Comparison of ENCODE assay signal across 1 cellular context in the genomic region with DNA sequence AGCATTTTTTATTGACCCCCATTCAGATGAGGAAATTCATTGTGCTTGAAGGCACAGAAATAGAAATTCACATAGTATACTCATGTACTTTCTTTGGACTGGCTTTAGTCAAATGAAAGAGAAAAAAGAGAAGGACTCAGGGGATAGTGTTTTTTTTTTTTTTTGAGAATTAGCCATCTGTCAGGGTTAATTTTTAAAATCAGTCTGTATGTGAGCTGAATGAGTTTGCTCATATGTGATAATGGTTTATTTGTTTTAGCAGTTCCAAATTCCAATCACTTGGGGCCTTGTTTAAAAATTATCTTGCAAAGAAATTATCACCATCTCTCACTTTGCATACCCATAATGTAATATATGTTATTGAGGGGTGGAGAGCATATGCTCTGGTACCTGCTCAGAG.
TF ChIP-seq lines count a peak whose summit lies in the region.

No MANE protein-coding gene starts in this region.

TF ChIP-seq in HEK293, 187 proteins besides CTCF, POLR2A, EP300 and RAD21 (continued from another document):
- TF ChIP-seq, protein P1, sequence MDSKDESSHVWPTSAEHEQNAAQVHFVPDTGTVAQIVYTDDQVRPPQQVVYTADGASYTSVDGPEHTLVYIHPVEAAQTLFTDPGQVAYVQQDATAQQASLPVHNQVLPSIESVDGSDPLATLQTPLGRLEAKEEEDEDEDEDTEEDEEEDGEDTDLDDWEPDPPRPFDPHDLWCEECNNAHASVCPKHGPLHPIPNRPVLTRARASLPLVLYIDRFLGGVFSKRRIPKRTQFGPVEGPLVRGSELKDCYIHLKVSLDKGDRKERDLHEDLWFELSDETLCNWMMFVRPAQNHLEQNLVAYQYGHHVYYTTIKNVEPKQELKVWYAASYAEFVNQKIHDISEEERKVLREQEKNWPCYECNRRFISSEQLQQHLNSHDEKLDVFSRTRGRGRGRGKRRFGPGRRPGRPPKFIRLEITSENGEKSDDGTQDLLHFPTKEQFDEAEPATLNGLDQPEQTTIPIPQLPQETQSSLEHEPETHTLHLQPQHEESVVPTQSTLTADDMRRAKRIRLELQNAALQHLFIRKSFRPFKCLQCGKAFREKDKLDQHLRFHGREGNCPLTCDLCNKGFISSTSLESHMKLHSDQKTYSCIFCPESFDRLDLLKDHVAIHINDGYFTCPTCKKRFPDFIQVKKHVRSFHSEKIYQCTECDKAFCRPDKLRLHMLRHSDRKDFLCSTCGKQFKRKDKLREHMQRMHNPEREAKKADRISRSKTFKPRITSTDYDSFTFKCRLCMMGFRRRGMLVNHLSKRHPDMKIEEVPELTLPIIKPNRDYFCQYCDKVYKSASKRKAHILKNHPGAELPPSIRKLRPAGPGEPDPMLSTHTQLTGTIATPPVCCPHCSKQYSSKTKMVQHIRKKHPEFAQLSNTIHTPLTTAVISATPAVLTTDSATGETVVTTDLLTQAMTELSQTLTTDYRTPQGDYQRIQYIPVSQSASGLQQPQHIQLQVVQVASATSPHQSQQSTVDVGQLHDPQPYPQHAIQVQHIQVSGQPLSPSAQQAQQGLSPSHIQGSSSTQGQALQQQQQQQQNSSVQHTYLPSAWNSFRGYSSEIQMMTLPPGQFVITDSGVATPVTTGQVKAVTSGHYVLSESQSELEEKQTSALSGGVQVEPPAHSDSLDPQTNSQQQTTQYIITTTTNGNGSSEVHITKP (tag by site-specific recombination; IDR thresholded peaks at IDR 0.05) = peak; percentile 60; the same call in 1 of the 2 replicates
- no peak for TF ChIP-seq GLI4 (tag by site-specific recombination; IDR thresholded peaks at IDR 0.05)
